21 cellular contexts compared by ENCODE assay signal in genomic region chr4:180314972-180315371, GRCh38.
A peak's percentile ranks its signal among the peaks of the same experiment; 100 is the strongest.
DNase-seq lines count a peak whose midpoint lies in the region; ATAC-seq lines count a peak whose summit lies in the region.
"Had no signal": no experiment of that assay in that cellular context is flagged by ENCODE, and none has a peak within 500 bp of the region (broad histone marks: within the 10 kb centered on the region; RNA-seq: fewer than 3 reads in every experiment).

No MANE protein-coding gene starts in this region.

- H3K4me3 Mint-ChIP-seq in T-helper 2 cell treated with Interferon-gamma antibody and Interleukin-4, amounts not matched to agents 5 μg/mL and 100 μg/mL, for 36 hours: no peak overlapping the region
- H3K4me3 Mint-ChIP-seq: activated CD8-positive, alpha-beta memory T cell treated with anti-CD3 and anti-CD28 coated beads, Interleukin-2, amount 10 ng/mL, durations not matched to agents 7 days and 5 days had no signal

- no peaks in the 10 kb centered on the region for H3K36me3 Mint-ChIP-seq in T-helper 2 cell treated with Interferon-gamma antibody and Interleukin-4, amounts not matched to agents 5 μg/mL and 100 μg/mL, for 36 hours (ENCODE audit: low read depth)
- H3K36me3 Mint-ChIP-seq: activated CD8-positive, alpha-beta memory T cell treated with anti-CD3 and anti-CD28 coated beads, Interleukin-2, amount 10 ng/mL, durations not matched to agents 7 days and 5 days had no signal

- ATAC-seq in GM18499 (IDR thresholded peaks at IDR 0.05; ENCODE audit: insufficient read depth, unreplicated experiment): peak; percentile 75
- peak; percentile 72 for ATAC-seq in GM19463 (IDR thresholded peaks at IDR 0.05; ENCODE audit: unreplicated experiment)
- ATAC-seq in HG02970 (IDR thresholded peaks at IDR 0.05; ENCODE audit: low FRiP score, unreplicated experiment): peak; percentile 55
- ATAC-seq in GM21423 (IDR thresholded peaks at IDR 0.05; ENCODE audit: unreplicated experiment): no peak
- ATAC-seq: activated CD4-positive, CD25-positive, alpha-beta regulatory T cell treated with anti-CD3 and anti-CD28 coated beads, Interleukin-2, amount 50 U/mL, for 24 hours; activated CD8-positive, alpha-beta memory T cell treated with anti-CD3 and anti-CD28 coated beads, Interleukin-2, amount 10 ng/mL, durations not matched to agents 7 days and 5 days had no signal

- H3K27me3 Mint-ChIP-seq in T-helper 2 cell treated with Interferon-gamma antibody and Interleukin-4, amounts not matched to agents 5 μg/mL and 100 μg/mL, for 36 hours (ENCODE audit: low read depth): no peaks in the 10 kb centered on the region
- H3K27me3 Mint-ChIP-seq: activated CD8-positive, alpha-beta memory T cell treated with anti-CD3 and anti-CD28 coated beads, Interleukin-2, amount 10 ng/mL, durations not matched to agents 7 days and 5 days had no signal

- DNase-seq in OCI-M1 (lab: John Stamatoyannopoulos, UW): peak; percentile 23
- DNase-seq in activated gamma-delta T cell treated with Interleukin-2 at 50 U/mL for 16 hours: no peak
- no peak for DNase-seq in NCI-H1417 treated with DMSO at 0.1 percent for 48 hours (lab: John Stamatoyannopoulos, UW)
- no peak for DNase-seq in T-helper 2 cell treated with Interferon-gamma antibody and Interleukin-4, amounts not matched to agents 5 μg/mL and 100 μg/mL, for 36 hours (ENCODE audit: low spot score)
- DNase-seq: activated CD8-positive, alpha-beta memory T cell treated with anti-CD3 and anti-CD28 coated beads, Interleukin-2, amount 10 ng/mL, durations not matched to agents 7 days and 5 days; activated effector memory CD4-positive, alpha-beta T cell treated with anti-CD3 and anti-CD28 coated beads, Interleukin-2, amount 50 U/mL, for 16 hours; amygdala; caudate nucleus; DND-41; left ventricle myocardium inferior; NCI-H1930; NCI-H524; nucleus accumbens; sigmoid colon; SJCRH30; stimulated activated CD4-positive, alpha-beta T cell treated with anti-CD3 and anti-CD28 coated beads, Interleukin-1b, Interleukin-23, amount 100 ng/mL, for 48 hours had no signal

- peaks cover 21% of the 10 kb centered on the region for H3K9me3 Mint-ChIP-seq in T-helper 2 cell treated with Interferon-gamma antibody and Interleukin-4, amounts not matched to agents 5 μg/mL and 100 μg/mL, for 36 hours

- H3K4me1 Mint-ChIP-seq in T-helper 2 cell treated with Interferon-gamma antibody and Interleukin-4, amounts not matched to agents 5 μg/mL and 100 μg/mL, for 36 hours (ENCODE audit: low read depth): no peaks in the 10 kb centered on the region
- H3K4me1 Mint-ChIP-seq: activated CD8-positive, alpha-beta memory T cell treated with anti-CD3 and anti-CD28 coated beads, Interleukin-2, amount 10 ng/mL, durations not matched to agents 7 days and 5 days had no signal

- H3K27ac Mint-ChIP-seq in T-helper 2 cell treated with Interferon-gamma antibody and Interleukin-4, amounts not matched to agents 5 μg/mL and 100 μg/mL, for 36 hours: no peak overlapping the region
- H3K27ac Mint-ChIP-seq: activated CD8-positive, alpha-beta memory T cell treated with anti-CD3 and anti-CD28 coated beads, Interleukin-2, amount 10 ng/mL, durations not matched to agents 7 days and 5 days had no signal
